Comparison of ENCODE assay signal across 24 cellular contexts in the genomic region with DNA sequence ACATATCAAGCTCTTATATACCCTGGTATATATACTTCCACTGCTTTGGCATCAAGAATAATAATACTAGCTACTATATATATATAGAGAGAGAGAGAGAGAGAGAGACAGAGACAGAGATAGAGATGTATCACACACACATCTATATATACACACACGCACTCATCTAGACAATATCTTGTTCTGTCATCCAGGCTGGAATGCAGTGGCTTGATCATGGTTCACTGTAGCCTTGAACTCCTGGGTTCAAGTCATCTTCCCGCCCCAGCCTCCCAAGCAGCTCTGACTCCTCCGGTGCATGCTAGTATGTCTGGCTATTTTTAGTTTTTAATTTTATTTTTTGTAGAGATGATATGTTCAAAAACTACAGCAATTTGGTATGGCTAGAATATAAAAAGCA. TPM values are rescaled to one million over a fixed set of nuclear protein-coding genes. Genes with fewer than 3 reads are reported as not detected.
DNase-seq lines count a peak whose midpoint lies in the region; ATAC-seq and TF ChIP-seq lines count a peak whose summit lies in the region.
"Had no signal": no experiment of that assay in that cellular context is flagged by ENCODE, and none has a peak within 500 bp of the region (broad histone marks: within the 10 kb centered on the region; RNA-seq: fewer than 3 reads in every experiment).

No MANE protein-coding gene starts in this region.

- no peak overlapping the region for H3K9ac ChIP-seq in IMR-90 (ENCODE audit: low read depth, low read length)
- H3K9ac ChIP-seq: BLaER1 treated with 17β-estradiol and CSF1 and Interleukin-3, amounts not matched to agents 10 nM and 100 nM had no signal

- dilution Hi-C loops in IMR-90 (cut with HindIII; ENCODE audit: low sequenced_read_pairs, unreplicated experiment): no loop called here

- ATAC-seq in IMR-90 (ENCODE audit: low read depth) (no peak), psoas muscle (peak; percentile 78 to 91 (median 78)), HG02885 (IDR thresholded peaks at IDR 0.05; ENCODE audit: poor library complexity, unreplicated experiment) (no peak)
- no peak for ATAC-seq in stimulated activated naive CD8-positive, alpha-beta T cell treated with anti-CD3 and anti-CD28 coated beads, Interleukin-15, amount 100 ng/mL, for 72 hours
- ATAC-seq: A549 had no signal

- TF ChIP-seq RAD21 in IMR-90 (IDR thresholded peaks at IDR 0.05; ENCODE audit: low read length): no peak

- H3K4me2 ChIP-seq in IMR-90 (ENCODE audit: low read depth, low read length): no peak overlapping the region
- H3K4me2 ChIP-seq: A549; BLaER1 treated with 17β-estradiol and CSF1 and Interleukin-3, amounts not matched to agents 10 nM and 100 nM had no signal

- H2AFZ ChIP-seq in IMR-90 (replicated peaks; ENCODE audit: low read length, poor library complexity): no peak overlapping the region

- H3K36me3 ChIP-seq in IMR-90 (ENCODE audit: control insufficient read depth, insufficient read depth, low read length) (no peaks in the 10 kb centered on the region), brain microvascular endothelial cell (replicated peaks) (no peaks in the 10 kb centered on the region), psoas muscle (ENCODE audit: insufficient read depth in 1 of 2, low read depth in 1 of 2) (no peaks in the 10 kb centered on the region)

- POLR2A ChIA-PET in IMR-90 (lab: Charles Lee; ENCODE audit: unreplicated experiment): no interaction called here

- DNase-seq in IMR-90 (peak; percentile 5), brain microvascular endothelial cell (peak; percentile 14), iris pigment epithelial cell (ENCODE audit: low read depth) (peak; percentile 21), psoas muscle (no peak), amygdala (lab: John Stamatoyannopoulos, UW) (no peak), HuH-7.5 (ENCODE audit: low spot score) (no peak)
- no peak for DNase-seq in stimulated activated naive CD8-positive, alpha-beta T cell treated with anti-CD3 and anti-CD28 coated beads, Interleukin-15, amount 100 ng/mL, for 72 hours
- DNase-seq: 8988T; ACHN; AML-193; BE2C; Calu3; CD4-positive, alpha-beta memory T cell; COR-L47; DMS53; DMS79 treated with DMSO at 0.1 percent for 48 hours; GF-D8; GOT3; HFFc6 had no signal

- H3K27me3 Mint-ChIP-seq in stimulated activated naive CD8-positive, alpha-beta T cell treated with anti-CD3 and anti-CD28 coated beads, Interleukin-15, amount 100 ng/mL, for 72 hours: no peaks in the 10 kb centered on the region
- H3K27me3 Mint-ChIP-seq: CD4-positive, alpha-beta memory T cell had no signal

- H3K4me3 ChIP-seq in IMR-90 (ENCODE audit: insufficient read depth, low read depth, low read length) (no peak overlapping the region), brain microvascular endothelial cell (ENCODE audit: low read depth, low read length) (no peak overlapping the region), psoas muscle (no peak overlapping the region)
- H3K4me3 ChIP-seq: A549; BLaER1 treated with 17β-estradiol and CSF1 and Interleukin-3, amounts not matched to agents 10 nM and 100 nM; HAP-1 had no signal

- no TSS peak for BruUV-seq in IMR-90 (replicated peaks; lab: Mats Ljungman, UMichigan)

- H3K18ac ChIP-seq in IMR-90 (ENCODE audit: low read depth, low read length): no peak overlapping the region

- H3K14ac ChIP-seq in IMR-90 (replicated peaks; ENCODE audit: low read depth, low read length): no peak overlapping the region

- H2AK5ac ChIP-seq in IMR-90 (ENCODE audit: low read depth, low read length): no peak overlapping the region

- peaks cover 18% of the 10 kb centered on the region for H4K20me1 ChIP-seq in IMR-90 (ENCODE audit: insufficient read depth, low read length)

- intact Hi-C loops in IMR-90 (cut with micrococcal nuclease): no loop called here
- intact Hi-C loops in psoas muscle (cut with DNase I): no loop called here

- H3K9me1 ChIP-seq in IMR-90 (ENCODE audit: insufficient read depth, low read length): no peaks in the 10 kb centered on the region

- TF ChIP-seq POLR2A in IMR-90 (IDR thresholded peaks at IDR 0.05; ENCODE audit: low read depth, low read length): no peak

- no peak overlapping the region for H2BK5ac ChIP-seq in IMR-90 (ENCODE audit: low read depth, low read length, poor library complexity, severe bottlenecking)

- H3K9me3 Mint-ChIP-seq in stimulated activated naive CD8-positive, alpha-beta T cell treated with anti-CD3 and anti-CD28 coated beads, Interleukin-15, amount 100 ng/mL, for 72 hours: no peaks in the 10 kb centered on the region
- H3K9me3 Mint-ChIP-seq: CD4-positive, alpha-beta memory T cell; HFFc6 had no signal

- no peak overlapping the region for H3K27ac Mint-ChIP-seq in stimulated activated naive CD8-positive, alpha-beta T cell treated with anti-CD3 and anti-CD28 coated beads, Interleukin-15, amount 100 ng/mL, for 72 hours
- H3K27ac Mint-ChIP-seq: CD14-positive monocyte, HFFc6 had no signal

- no peak overlapping the region for H3K4ac ChIP-seq in IMR-90 (ENCODE audit: low read depth, low read length)

- H3K23ac ChIP-seq in IMR-90 (ENCODE audit: low read depth, low read length): no peak overlapping the region

- peaks cover 14 to 49% of the 10 kb centered on the region in 2 experiments for H3K79me1 ChIP-seq in IMR-90 (ENCODE audit: low read depth in 1 of 2, low read length in 2 of 2)

- no peak overlapping the region for H2BK20ac ChIP-seq in IMR-90 (ENCODE audit: low read depth, low read length)

- no peak overlapping the region for H3K56ac ChIP-seq in IMR-90 (ENCODE audit: extremely low read depth, insufficient read depth, low read length)

- H4K91ac ChIP-seq in IMR-90 (ENCODE audit: insufficient read depth, low read depth, low read length): no peak overlapping the region

- H2BK15ac ChIP-seq in IMR-90 (ENCODE audit: low read depth, low read length): no peak overlapping the region

- H3K9me3 ChIP-seq in IMR-90 (ENCODE audit: control insufficient read depth, insufficient read depth, low read length): no peaks in the 10 kb centered on the region
- H3K9me3 ChIP-seq in psoas muscle: no peaks in the 10 kb centered on the region
- H3K9me3 ChIP-seq: A549, BE2C, HAP-1 had no signal

- H3K27me3 ChIP-seq in IMR-90 (ENCODE audit: control insufficient read depth, insufficient read depth, low read length): no peaks in the 10 kb centered on the region
- no peaks in the 10 kb centered on the region for H3K27me3 ChIP-seq in brain microvascular endothelial cell (replicated peaks)
- no peaks in the 10 kb centered on the region for H3K27me3 ChIP-seq in psoas muscle (ENCODE audit: insufficient read depth in 3 of 3, low read length in 2 of 3)
- H3K27me3 ChIP-seq: BE2C; BLaER1 treated with 17β-estradiol and CSF1 and Interleukin-3, amounts not matched to agents 10 nM and 100 nM had no signal

- no CpG with 5 or more reads among the region's 3 CpGs for WGBS in IMR-90 (ENCODE audit: extremely low coverage in 2 of 2, insufficient read length in 1 of 2), 2 experiments
- 51 to 60% (median 53%) methylated on average over 3 of the region's 3 CpGs for WGBS in psoas muscle, 3 donors

- CTCF ChIA-PET in IMR-90 (lab: Yijun Ruan, JAX): interaction anchor here (1.1 kb wide), 1 partner anchor 13 kb away, joined by 7 read pairs; no protein-coding TSS in a partner anchor

- no peak overlapping the region for H4K8ac ChIP-seq in IMR-90 (ENCODE audit: low read depth in 2 of 2, low read length in 2 of 2)

- H3K4me1 ChIP-seq in IMR-90 (ENCODE audit: control insufficient read depth, insufficient read depth, low read length): no peaks in the 10 kb centered on the region
- peaks cover 31% of the 10 kb centered on the region for H3K4me1 ChIP-seq in psoas muscle
- H3K4me1 ChIP-seq: BE2C had no signal

- H3K27ac ChIP-seq in IMR-90 (ENCODE audit: insufficient read depth, low read length) (no peak overlapping the region), brain microvascular endothelial cell (no peak overlapping the region), psoas muscle (no peak overlapping the region)
- H3K27ac ChIP-seq: A549; BLaER1 treated with 17β-estradiol and CSF1 and Interleukin-3, amounts not matched to agents 10 nM and 100 nM had no signal

- H3K4me1 Mint-ChIP-seq in stimulated activated naive CD8-positive, alpha-beta T cell treated with anti-CD3 and anti-CD28 coated beads, Interleukin-15, amount 100 ng/mL, for 72 hours: peaks cover 48% of the 10 kb centered on the region

- H2BK120ac ChIP-seq in IMR-90 (ENCODE audit: low read depth, low read length): no peak overlapping the region

- no peak overlapping the region for H3K4me3 Mint-ChIP-seq in stimulated activated naive CD8-positive, alpha-beta T cell treated with anti-CD3 and anti-CD28 coated beads, Interleukin-15, amount 100 ng/mL, for 72 hours
- H3K4me3 Mint-ChIP-seq: CD14-positive monocyte, HFFc6 had no signal

- no peak overlapping the region for H2AK9ac ChIP-seq in IMR-90 (replicated peaks; ENCODE audit: low read depth, low read length, poor library complexity)

- TF ChIP-seq CTCF in IMR-90 (conservative IDR thresholded peaks at IDR 0.05; ENCODE audit: low read depth, low read length) (no peak), brain microvascular endothelial cell (IDR thresholded peaks at IDR 0.05; ENCODE audit: low read depth, low read length, missing control alignments) (no peak), psoas muscle (IDR thresholded peaks at IDR 0.05) (no peak)

- H4K5ac ChIP-seq in IMR-90 (ENCODE audit: low read depth, low read length): no peak overlapping the region

- in situ Hi-C loops in IMR-90 (cut with MboI; ENCODE audit: low sequenced_read_pairs) (no loop called here), brain microvascular endothelial cell (cut with HindIII; ENCODE audit: low pct_ligation_motif_present, low sequenced_read_pairs) (no loop called here)

TF ChIP-seq in IMR-90, 13 proteins besides CTCF, POLR2A, EP300 and RAD21 (continues in another document):
- TF ChIP-seq CHD1 (IDR thresholded peaks at IDR 0.05; ENCODE audit: low read depth, low read length) (no peak), RFX5 (IDR thresholded peaks at IDR 0.05; ENCODE audit: low read depth, low read length) (no peak), MAZ (IDR thresholded peaks at IDR 0.05; ENCODE audit: borderline replicate concordance, low read depth, low read length) (no peak), CEBPB (IDR thresholded peaks at IDR 0.05; ENCODE audit: low read depth, low read length) (no peak), ELK1 (IDR thresholded peaks at IDR 0.05; ENCODE audit: borderline replicate concordance, low read depth, low read length) (no peak)

RNA-seq across cellular contexts. Expression of gene ANKHD1, which starts 22.5 kb away (rescaled TPM):
- total RNA-seq in IMR-90 (2012; rRNA removed): 36.7 and 46.4 TPM in 2 replicates
- 29.1 and 32.1 TPM in 2 replicates for polyA plus RNA-seq in IMR-90 (2012; rRNA removed)
- 10.5 and 11.1 TPM in 2 replicates for polyA plus RNA-seq in IMR-90 (2012; cell fraction: cytosol; rRNA removed)
- polyA plus RNA-seq in IMR-90 (2012; cell fraction: nucleus; rRNA removed; ENCODE audit: low replicate concordance): 33.6 and 94.7 TPM in 2 replicates
- total RNA-seq in psoas muscle: 10 to 100 TPM; 50.7 to 86.1 (median 72.0) TPM
- 10 to 100 TPM; 31.2 to 57.1 (median 37.3) TPM for polyA plus RNA-seq in psoas muscle

Comparison
In these comparisons a context has a peak if more than half of its experiments do, and no peak if none do; other contexts are left out.
1. ATAC-seq: peak in psoas muscle (4 of 4); none in IMR-90 (single experiment), HG02885 (single experiment) and stimulated activated naive CD8-positive, alpha-beta T cell treated with anti-CD3 and anti-CD28 coated beads, Interleukin-15, amount 100 ng/mL, for 72 hours (single experiment).
2. DNase-seq: peak in IMR-90 (single experiment), brain microvascular endothelial cell (single experiment) and iris pigment epithelial cell (single experiment); none in psoas muscle (0 of 2), amygdala (0 of 56), HuH-7.5 (single experiment) and stimulated activated naive CD8-positive, alpha-beta T cell treated with anti-CD3 and anti-CD28 coated beads, Interleukin-15, amount 100 ng/mL, for 72 hours (0 of 2).